Comparison of ENCODE assay signal across 7 cellular contexts in the genomic region with DNA sequence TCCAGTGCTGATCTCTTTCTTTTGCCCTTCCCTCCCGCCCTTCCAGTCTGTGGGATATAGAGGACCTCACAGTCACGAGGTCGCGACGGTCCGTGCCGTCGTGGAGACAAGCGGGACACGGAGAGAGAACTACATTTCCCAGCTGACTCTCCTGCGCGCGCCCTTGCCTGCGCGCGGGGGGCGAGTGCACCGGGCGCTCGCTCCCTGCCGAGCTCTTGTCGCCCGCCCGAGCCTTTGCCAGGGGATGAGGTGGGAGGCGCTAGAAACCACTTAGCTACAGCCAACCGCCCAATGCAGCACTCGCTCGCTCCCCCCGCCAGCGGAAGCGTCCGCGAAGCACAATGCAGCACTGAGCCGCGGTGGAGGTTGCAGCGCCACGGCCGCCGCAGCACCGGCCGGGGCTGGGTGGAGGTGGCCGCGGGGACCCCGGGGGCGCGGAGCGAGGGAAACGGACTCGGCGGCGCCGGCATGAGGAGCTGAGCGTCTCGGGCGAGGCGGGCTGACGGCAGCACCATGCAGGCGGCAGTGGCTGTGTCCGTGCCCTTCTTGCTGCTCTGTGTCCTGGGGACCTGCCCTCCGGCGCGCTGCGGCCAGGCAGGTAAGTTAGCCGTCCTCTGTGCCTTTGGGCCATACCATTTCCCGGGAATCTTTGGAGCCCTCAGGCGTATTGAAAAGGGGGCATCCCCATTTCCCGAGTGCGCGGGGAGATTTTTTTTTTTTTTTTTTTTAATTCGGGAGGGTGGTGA. TPM values are rescaled to one million over a fixed set of nuclear protein-coding genes. Genes with fewer than 3 reads are reported as not detected.
A peak's percentile ranks its signal among the peaks of the same experiment; 100 is the strongest.
DNase-seq lines count a peak whose midpoint lies in the region; ATAC-seq, FAIRE-seq and TF ChIP-seq lines count a peak whose summit lies in the region.

A gene with protein sequence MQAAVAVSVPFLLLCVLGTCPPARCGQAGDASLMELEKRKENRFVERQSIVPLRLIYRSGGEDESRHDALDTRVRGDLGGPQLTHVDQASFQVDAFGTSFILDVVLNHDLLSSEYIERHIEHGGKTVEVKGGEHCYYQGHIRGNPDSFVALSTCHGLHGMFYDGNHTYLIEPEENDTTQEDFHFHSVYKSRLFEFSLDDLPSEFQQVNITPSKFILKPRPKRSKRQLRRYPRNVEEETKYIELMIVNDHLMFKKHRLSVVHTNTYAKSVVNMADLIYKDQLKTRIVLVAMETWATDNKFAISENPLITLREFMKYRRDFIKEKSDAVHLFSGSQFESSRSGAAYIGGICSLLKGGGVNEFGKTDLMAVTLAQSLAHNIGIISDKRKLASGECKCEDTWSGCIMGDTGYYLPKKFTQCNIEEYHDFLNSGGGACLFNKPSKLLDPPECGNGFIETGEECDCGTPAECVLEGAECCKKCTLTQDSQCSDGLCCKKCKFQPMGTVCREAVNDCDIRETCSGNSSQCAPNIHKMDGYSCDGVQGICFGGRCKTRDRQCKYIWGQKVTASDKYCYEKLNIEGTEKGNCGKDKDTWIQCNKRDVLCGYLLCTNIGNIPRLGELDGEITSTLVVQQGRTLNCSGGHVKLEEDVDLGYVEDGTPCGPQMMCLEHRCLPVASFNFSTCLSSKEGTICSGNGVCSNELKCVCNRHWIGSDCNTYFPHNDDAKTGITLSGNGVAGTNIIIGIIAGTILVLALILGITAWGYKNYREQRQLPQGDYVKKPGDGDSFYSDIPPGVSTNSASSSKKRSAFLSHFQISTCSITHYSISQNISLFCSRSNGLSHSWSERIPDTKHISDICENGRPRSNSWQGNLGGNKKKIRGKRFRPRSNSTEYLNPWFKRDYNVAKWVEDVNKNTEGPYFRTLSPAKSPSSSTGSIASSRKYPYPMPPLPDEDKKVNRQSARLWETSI (plus strand): TSS at position 299 of the 746 bp plus-strand sequence. CDS start 215 bp downstream, at position 514.

- H3K4me2 ChIP-seq in GM12878 (ENCODE audit: control insufficient read depth, insufficient read depth), result peak within 1 kb of the TSS; percentile 84

- CTCF ChIA-PET in GM12878 (lab: Yijun Ruan, JAX), result interaction anchor here (0.6 to 3.3 kb wide), 13 partner anchors 7 to 268 kb away, joined by 3 to 23 read pairs (median 6); no protein-coding TSS in a partner anchor

- H3K27me3 ChIP-seq in GM12878 (replicated peaks in 1 of 2; ENCODE audit: control insufficient read depth in 2 of 2, insufficient read depth in 2 of 2, low read length in 1 of 2) (no peaks in the 10 kb centered on the region), sigmoid colon (peaks cover 0 to 8% (median 0%) of the 10 kb centered on the region in 3 donors)

- DNase-seq in NCI-H1930 (lab: John Stamatoyannopoulos, UW) (peak; percentile 95), T1000 (lab: John Stamatoyannopoulos, UW) (peak; percentile 87), GM12878 (ENCODE audit: low read depth, low spot score) (peak; percentile 83), iPS DF 19.7 (ENCODE audit: low read depth, low spot score) (peak; percentile 81), sigmoid colon (peak; percentile 89)

- H3K36me3 ChIP-seq in GM12878 (ENCODE audit: control insufficient read depth in 2 of 2, insufficient read depth in 2 of 2, low read length in 1 of 2) (peaks cover 0 to 3% of the 10 kb centered on the region in 2 experiments; a peak in 1 of 4 replicates), sigmoid colon (no peaks in the 10 kb centered on the region)

- H3K9ac ChIP-seq in GM12878 (ENCODE audit: control insufficient read depth, insufficient read depth, low read length), result peak within 1 kb of the TSS; percentile 74

- TF ChIP-seq CTCF in GM12878 (IDR thresholded peaks at IDR 0.05 in 2 of 3, conservative IDR thresholded peaks at IDR 0.05 in 1 of 3; ENCODE audit: control insufficient read depth in 2 of 3, extremely low read depth in 1 of 3, insufficient read depth in 1 of 3, low read depth in 3 of 3, low read length in 3 of 3) (peak; percentile 14 to 46 (median 16); a peak in 3 of 6 replicates), sigmoid colon (IDR thresholded peaks at IDR 0.05) (no peak)

- peak; percentile 93 for FAIRE-seq in GM12878 (lab: Jason Lieb, UNC)

- BruUV-seq in GM12878 (replicated peaks; lab: Mats Ljungman, UMichigan), result no TSS peak

- intact Hi-C loops in GM12878 (cut with micrococcal nuclease; ENCODE audit: unreplicated experiment), result no loop called here
- intact Hi-C loops in sigmoid colon (cut with DNase I), result loop anchor here (5.0 kb wide), 1 partner anchor 57 kb away; a partner anchor contains a TSS

- H3K4me1 ChIP-seq in GM12878 (ENCODE audit: control insufficient read depth, insufficient read depth, low read length) (no peaks in the 10 kb centered on the region; the same call in 1 of the 2 replicates), sigmoid colon (peaks cover 0 to 16% (median 11%) of the 10 kb centered on the region in 4 donors)

- no peaks in the 10 kb centered on the region for H4K20me1 ChIP-seq in GM12878 (ENCODE audit: control insufficient read depth, insufficient read depth)

- ATAC-seq in GM18511 (IDR thresholded peaks at IDR 0.05; ENCODE audit: unreplicated experiment), result peak; percentile 95
- peak; percentile 96 for ATAC-seq in HG02981 (IDR thresholded peaks at IDR 0.05; ENCODE audit: unreplicated experiment)
- ATAC-seq in GM12878, result peak; percentile 94

- H3K4me3 ChIP-seq in GM12878, result peak within 1 kb of the TSS; percentile 71
- peak within 1 kb of the TSS; percentile 48 to 76 (median 64) for H3K4me3 ChIP-seq in sigmoid colon

- TF ChIP-seq POLR2A in GM12878 (IDR thresholded peaks at IDR 0.05; ENCODE audit: low read depth, low read length) (peak; percentile 97), sigmoid colon (IDR thresholded peaks at IDR 0.05) (no peak)

- H3K9me3 ChIP-seq in GM12878 (replicated peaks; ENCODE audit: control insufficient read depth, insufficient read depth, low read length) (no peaks in the 10 kb centered on the region), sigmoid colon (no peaks in the 10 kb centered on the region)

- peaks cover 20% of the 10 kb centered on the region for H3K79me2 ChIP-seq in GM12878 (ENCODE audit: control insufficient read depth, insufficient read depth, low read length)

- peak; percentile 16 to 57; a peak in 1 of 4 replicates for TF ChIP-seq EP300 in GM12878 (IDR thresholded peaks at IDR 0.05; ENCODE audit: borderline replicate concordance in 1 of 2, control insufficient read depth in 1 of 2, low read depth in 2 of 2, low read length in 2 of 2)
- no peak for TF ChIP-seq EP300 in sigmoid colon (IDR thresholded peaks at IDR 0.05)

- H3K27ac ChIP-seq in GM12878 (ENCODE audit: control insufficient read depth, insufficient read depth), result peak within 1 kb of the TSS; percentile 60
- H3K27ac ChIP-seq in sigmoid colon, result peak within 1 kb of the TSS in 3 of 4 donors; percentile 29 to 65 (median 31)

- peak within 1 kb of the TSS; percentile 98 for H2AFZ ChIP-seq in GM12878 (ENCODE audit: control insufficient read depth, low read depth, low read length)

- SMC1A ChIA-PET in GM12878 (lab: Charles Lee; ENCODE audit: uncharacterized antibody, unreplicated experiment), result interaction anchor here (0.6 to 3.9 kb wide), 18 partner anchors 8 to 272 kb away, joined by 3 to 29 read pairs (median 4); no protein-coding TSS in a partner anchor

- RAD21 ChIA-PET in GM12878 (lab: Charles Lee; ENCODE audit: unreplicated experiment), result interaction anchor here (0.6 to 5.2 kb wide), 34 partner anchors 9 to 286 kb away, joined by 3 to 49 read pairs (median 4); a partner anchor contains a TSS

- WGBS in GM12878 (ENCODE audit: insufficient coverage, insufficient replicate concordance, low lambda C conversion rate, missing lambda C conversion rate), result 0% methylated on average over 53 of the region's 70 CpGs
- 0% methylated on average over 70 of the region's 70 CpGs for WGBS in sigmoid colon, 2 donors

- in situ Hi-C loops in GM12878 (cut with MboI), result no loop called here

- POLR2A ChIA-PET in GM12878 (lab: Charles Lee), result interaction anchor here (0.6 to 4.0 kb wide), 19 partner anchors 8 to 603 kb away, joined by 3 to 25 read pairs (median 5); a partner anchor contains a TSS

- TF ChIP-seq RAD21 in GM12878 (IDR thresholded peaks at IDR 0.05; ENCODE audit: insufficient read depth, low read depth, low read length), result peak; percentile 19; the same call in 1 of the 2 replicates

RNA-seq across cellular contexts. Expression of the gene that starts here (rescaled TPM):
- 193 and 197 TPM in 2 replicates for total RNA-seq in GM12878 (2013; cell fraction: nucleolus; rRNA removed)
- total RNA-seq in GM12878 (2014; rRNA removed) (10.4 and 14.1 TPM in 2 replicates), GM12878 (2014; rRNA removed; fragmentation: Illumina TruSeq; extraction: Trizol) (8.7 and 10.0 TPM in 2 replicates), GM12878 (2021) (13.3 and 14.3 TPM in 2 replicates), sigmoid colon (1 to 10 TPM; 1.4 to 3.5 (median 1.9) TPM)
- polyA plus RNA-seq in GM12878 (2011; ENCODE audit: low read depth), result 2.2 TPM
- polyA plus RNA-seq in GM12878 (2011; rRNA removed) (24.5 and 34.9 TPM in 2 replicates), GM12878 (2014; fragmentation: Illumina TruSeq; extraction: Trizol) (7.9 and 8.4 TPM in 2 replicates), GM12878 (2014; fragmentation: Nextera tagmentation; extraction: Ambion mirVana) (1 to 10 TPM; 1.4 TPM), GM12878 (2014; rRNA removed) (5.3 and 7.2 TPM in 2 replicates), GM12878 (2016; fragmentation: Nextera tagmentation; extraction: Ambion mirVana) (1 to 10 TPM; 6.0 to 7.1 TPM), sigmoid colon (1 to 10 TPM in 1 of 3 donors, under 1 TPM in 2; under 0.01 to 1.0 (median 0.23) TPM)
- 9.6 and 11.1 TPM in 2 replicates for polyA plus RNA-seq in GM12878 (2011; cell fraction: cytosol; rRNA removed)
- 63.7 and 66.1 TPM in 2 replicates for polyA plus RNA-seq in GM12878 (2011; cell fraction: nucleus; rRNA removed)
- 3.4 and 4.0 TPM in 2 replicates for polyA plus RNA-seq in GM12878 (2012)
- polyA minus RNA-seq in GM12878 (2011; rRNA and poly(A)+ RNA removed), result 71.3 and 146 TPM in 2 replicates
- 10.0 and 13.6 TPM in 2 replicates for polyA minus RNA-seq in GM12878 (2011; cell fraction: cytosol; rRNA and poly(A)+ RNA removed)
- polyA minus RNA-seq in GM12878 (2011; cell fraction: nucleus; rRNA and poly(A)+ RNA removed), result 106 and 145 TPM in 2 replicates

Comparison
In these comparisons a context has a peak if more than half of its experiments do, and no peak if none do; other contexts are left out.
1. Peak in every context shown above with its lines: DNase-seq, ATAC-seq, H3K4me3 ChIP-seq and H3K27ac ChIP-seq.
2. CTCF ChIP-seq: peak in GM12878 (3 of 3); none in sigmoid colon (0 of 4).